Comparison of ENCODE assay signal across 8 cellular contexts in the genomic region with DNA sequence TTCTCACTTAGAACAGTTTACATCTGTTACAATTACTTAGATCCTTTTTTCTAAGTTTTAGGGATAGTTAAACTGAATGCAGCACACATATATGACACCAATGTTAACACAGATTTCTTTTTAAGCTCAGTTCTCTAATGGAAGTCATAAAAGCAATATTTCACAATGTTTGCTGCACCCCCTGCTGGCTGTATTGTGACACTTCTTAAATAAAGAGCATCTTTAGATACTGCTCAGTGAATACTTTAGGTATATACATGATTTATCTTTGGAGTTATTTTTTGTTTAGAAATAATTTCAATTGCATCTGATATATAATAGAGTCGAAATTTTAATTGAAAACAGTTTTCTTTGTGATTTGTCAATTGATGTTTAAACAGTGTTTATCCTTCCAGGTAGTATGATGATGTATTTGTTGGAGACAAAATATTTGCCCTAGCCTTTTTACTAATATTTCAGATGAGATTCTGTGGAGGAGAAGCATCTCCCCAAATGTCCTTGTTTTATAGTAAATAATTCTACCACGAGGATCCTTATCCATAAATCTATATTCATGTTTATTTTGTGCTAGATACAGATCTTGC.
DNase-seq lines count a peak whose midpoint lies in the region; ATAC-seq and TF ChIP-seq lines count a peak whose summit lies in the region.

No MANE protein-coding gene starts in this region.

- peaks cover 0 to 12% (median 1%) of the 10 kb centered on the region in 4 donors for H3K4me1 Mint-ChIP-seq in CD4-positive, CD25-positive, alpha-beta regulatory T cell
- H3K4me1 Mint-ChIP-seq in activated naive CD8-positive, alpha-beta T cell treated with anti-CD3 and anti-CD28 coated beads, Interleukin-2, amount 50 U/mL, for 24 hours: peaks cover 21% of the 10 kb centered on the region

- peaks cover under 1% of the 10 kb centered on the region for H3K36me3 ChIP-seq in CD4-positive, CD25-positive, alpha-beta regulatory T cell (ENCODE audit: control insufficient read depth, insufficient read depth, low read length)
- no peaks in the 10 kb centered on the region for H3K36me3 ChIP-seq in Peyer's patch

- TF ChIP-seq POLR2A in Peyer's patch (IDR thresholded peaks at IDR 0.05): no peak

- peaks cover 3% of the 10 kb centered on the region for H3K36me3 Mint-ChIP-seq in CD4-positive, CD25-positive, alpha-beta regulatory T cell
- H3K36me3 Mint-ChIP-seq in activated naive CD8-positive, alpha-beta T cell treated with anti-CD3 and anti-CD28 coated beads, Interleukin-2, amount 50 U/mL, for 24 hours (ENCODE audit: low read depth): peaks cover 6% of the 10 kb centered on the region

- H3K27ac Mint-ChIP-seq in CD4-positive, CD25-positive, alpha-beta regulatory T cell: no peak overlapping the region
- no peak overlapping the region for H3K27ac Mint-ChIP-seq in activated naive CD8-positive, alpha-beta T cell treated with anti-CD3 and anti-CD28 coated beads, Interleukin-2, amount 50 U/mL, for 24 hours

- no peaks in the 10 kb centered on the region for H3K9me3 Mint-ChIP-seq in CD4-positive, CD25-positive, alpha-beta regulatory T cell
- H3K9me3 Mint-ChIP-seq in activated naive CD8-positive, alpha-beta T cell treated with anti-CD3 and anti-CD28 coated beads, Interleukin-2, amount 50 U/mL, for 24 hours: no peaks in the 10 kb centered on the region

- peak; percentile 40 to 48 for ATAC-seq in CD4-positive, CD25-positive, alpha-beta regulatory T cell (ENCODE audit: low read depth in 2 of 2)
- ATAC-seq in GM18873 (IDR thresholded peaks at IDR 0.05; ENCODE audit: low FRiP score, unreplicated experiment) (peak; percentile 57), GM19452 (IDR thresholded peaks at IDR 0.05; ENCODE audit: unreplicated experiment) (no peak)
- ATAC-seq in activated naive CD8-positive, alpha-beta T cell treated with anti-CD3 and anti-CD28 coated beads, Interleukin-2, amount 50 U/mL, for 24 hours: no peak

- no peak overlapping the region for H3K4me3 ChIP-seq in CD4-positive, CD25-positive, alpha-beta regulatory T cell (ENCODE audit: low read depth, low read length)
- no peak overlapping the region for H3K4me3 ChIP-seq in Jurkat, Clone E6-1 (ENCODE audit: low read length)
- H3K4me3 ChIP-seq in Peyer's patch: no peak overlapping the region

- H3K4me1 ChIP-seq in CD4-positive, CD25-positive, alpha-beta regulatory T cell (ENCODE audit: control insufficient read depth, insufficient read depth, low read length, poor library complexity, severe bottlenecking): no peaks in the 10 kb centered on the region
- peaks cover 0 to 5% (median 0%) of the 10 kb centered on the region in 4 donors for H3K4me1 ChIP-seq in Peyer's patch

- TF ChIP-seq CTCF in Peyer's patch (IDR thresholded peaks at IDR 0.05): peak; percentile 30 to 91 (median 81)

- H3K9me3 ChIP-seq in CD4-positive, CD25-positive, alpha-beta regulatory T cell (ENCODE audit: control insufficient read depth in 2 of 2, low read length in 2 of 2): no peaks in the 10 kb centered on the region
- no peaks in the 10 kb centered on the region for H3K9me3 ChIP-seq in Peyer's patch

- H3K27me3 ChIP-seq in CD4-positive, CD25-positive, alpha-beta regulatory T cell (ENCODE audit: control insufficient read depth, insufficient read depth, low read length): no peaks in the 10 kb centered on the region
- no peaks in the 10 kb centered on the region for H3K27me3 ChIP-seq in Peyer's patch

- no peak overlapping the region for H3K27ac ChIP-seq in CD4-positive, CD25-positive, alpha-beta regulatory T cell (ENCODE audit: insufficient read depth, low read length, poor library complexity, severe bottlenecking)
- H3K27ac ChIP-seq in Peyer's patch: no peak overlapping the region

- no peak overlapping the region for H3K4me3 Mint-ChIP-seq in CD4-positive, CD25-positive, alpha-beta regulatory T cell
- no peak overlapping the region for H3K4me3 Mint-ChIP-seq in activated naive CD8-positive, alpha-beta T cell treated with anti-CD3 and anti-CD28 coated beads, Interleukin-2, amount 50 U/mL, for 24 hours

- no peaks in the 10 kb centered on the region for H3K27me3 Mint-ChIP-seq in CD4-positive, CD25-positive, alpha-beta regulatory T cell
- H3K27me3 Mint-ChIP-seq in activated naive CD8-positive, alpha-beta T cell treated with anti-CD3 and anti-CD28 coated beads, Interleukin-2, amount 50 U/mL, for 24 hours: no peaks in the 10 kb centered on the region

- peak; percentile 19 to 75 (median 49) for DNase-seq in CD4-positive, CD25-positive, alpha-beta regulatory T cell
- DNase-seq in Jurkat, Clone E6-1 (ENCODE audit: low read depth, low spot score): peak; percentile 56
- DNase-seq in Peyer's patch (peak in 2 of 3 donors; percentile 30 to 84), hippocampal formation (lab: John Stamatoyannopoulos, UW) (peak; percentile 26 to 59)
- DNase-seq in activated naive CD8-positive, alpha-beta T cell treated with anti-CD3 and anti-CD28 coated beads, Interleukin-2, amount 50 U/mL, for 24 hours: peak; percentile 38
- DNase-seq in stimulated activated CD4-positive, alpha-beta T cell treated with anti-CD3 and anti-CD28 coated beads, Interleukin-4, amount 100 ng/mL, for 1 hour: peak; percentile 37

Comparison
In these comparisons a context has a peak if more than half of its experiments do, and no peak if none do; other contexts are left out.
1. ATAC-seq: peak in CD4-positive, CD25-positive, alpha-beta regulatory T cell (2 of 2) and GM18873 (single experiment); none in activated naive CD8-positive, alpha-beta T cell treated with anti-CD3 and anti-CD28 coated beads, Interleukin-2, amount 50 U/mL, for 24 hours (single experiment) and GM19452 (single experiment).
2. Peak in every context shown above with its lines, with median percentiles within 50 percentile points of each other: DNase-seq.